In the genomic region with DNA sequence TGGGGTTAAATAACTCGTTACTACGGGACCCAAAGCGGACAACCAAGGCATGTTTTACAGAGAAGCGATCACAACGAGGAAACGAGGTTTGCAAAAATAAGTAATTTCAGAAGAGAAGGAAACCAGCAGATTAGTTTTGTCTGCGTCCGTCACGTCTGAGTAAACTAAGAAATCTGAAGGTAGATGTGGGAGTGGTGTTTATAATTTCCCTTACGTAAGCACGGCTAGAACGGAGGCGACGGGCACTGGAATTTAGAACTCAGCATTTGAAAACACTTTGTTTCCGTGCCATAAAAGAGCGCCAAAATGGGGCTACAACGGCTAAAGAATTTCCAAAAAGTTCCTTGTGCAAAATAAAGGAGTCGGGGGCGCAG, we compare ENCODE assay signal across 8 cellular contexts. TPM values are rescaled to one million over a fixed set of nuclear protein-coding genes. Genes with fewer than 3 reads are reported as not detected.
DNase-seq lines count a peak whose midpoint lies in the region; ATAC-seq and TF ChIP-seq lines count a peak whose summit lies in the region.

No MANE protein-coding gene starts in this region.

- BruUV-seq in PC-3 (replicated peaks; lab: Mats Ljungman, UMichigan) = TSS peak; percentile 71

- peak overlapping the region; percentile 88 for H3K4me2 ChIP-seq in PC-3 (ENCODE audit: low read length)

- no peaks in the 10 kb centered on the region for H4K20me1 ChIP-seq in PC-3 (ENCODE audit: low read length)

- TF ChIP-seq CTCF in AG04449 (IDR thresholded peaks at IDR 0.05; ENCODE audit: insufficient read depth, low read length, missing control alignments) (no peak), PC-3 (conservative IDR thresholded peaks at IDR 0.05; ENCODE audit: low read depth, low read length) (no peak)

- H3K4me3 ChIP-seq in AG04449 (ENCODE audit: low read depth, low read length) (peak overlapping the region; percentile 99), PC-3 (ENCODE audit: low read length) (peak overlapping the region; percentile 83), iPS-20b (ENCODE audit: low read length) (peak overlapping the region; percentile 90)

- ATAC-seq in GM19395 (IDR thresholded peaks at IDR 0.05; ENCODE audit: unreplicated experiment) (peak; percentile 6), PC-3 (no peak), HG02870 (IDR thresholded peaks at IDR 0.05; ENCODE audit: unreplicated experiment) (no peak)

- H3K36me3 ChIP-seq in PC-3 (ENCODE audit: low read depth, low read length) = no peaks in the 10 kb centered on the region
- H3K36me3 ChIP-seq in iPS-20b (ENCODE audit: insufficient read depth, low read depth, low read length) = peaks cover 25% of the 10 kb centered on the region; the same call in 1 of the 2 replicates

- POLR2A ChIA-PET in AG04449 (lab: Yijun Ruan, JAX) = interaction anchor here (0.5 kb wide), 1 partner anchor 469 kb away, joined by 3 read pairs; no protein-coding TSS in a partner anchor
- POLR2A ChIA-PET in PC-3 (lab: Charles Lee; ENCODE audit: unreplicated experiment) = interaction anchor here (0.6 kb wide), 1 partner anchor 544 kb away, joined by 4 read pairs; no protein-coding TSS in a partner anchor

- intact Hi-C loops in PC-3 (cut with micrococcal nuclease) = loop anchor here (2.0 to 5.0 kb wide), 6 partner anchors 41 to 357 kb away; partner anchors contain the start of genes GLCCI1 and MIOS

- H3K79me2 ChIP-seq in PC-3 (ENCODE audit: low read length) = peaks cover 45% of the 10 kb centered on the region

- H3K9me2 ChIP-seq in PC-3 (replicated peaks; ENCODE audit: low read length) = no peaks in the 10 kb centered on the region

- DNase-seq in AG04449 (ENCODE audit: low read depth, low spot score) (no peak), PC-3 (peak; percentile 22), SHP77 treated with DMSO at 0.1 percent for 48 hours (lab: John Stamatoyannopoulos, UW) (no peak)
- DNase-seq in stimulated activated CD4-positive, alpha-beta T cell treated with anti-CD3 and anti-CD28 coated beads, Interleukin-15, amount 100 ng/mL, for 48 hours (ENCODE audit: low read depth in 2 of 2) = peak; percentile 28 to 40

- H3F3A ChIP-seq in PC-3 (ENCODE audit: low read length, unreplicated experiment) = no peaks in the 10 kb centered on the region

- H3K27ac ChIP-seq in PC-3 (ENCODE audit: low read length) (peak overlapping the region; percentile 22), angular gyrus (ENCODE audit: low read depth, low read length) (peak overlapping the region; percentile 70), iPS-20b (ENCODE audit: low read length) (peak overlapping the region; percentile 80)

- H3K27me3 ChIP-seq in PC-3 (ENCODE audit: low read length) (no peaks in the 10 kb centered on the region), iPS-20b (ENCODE audit: insufficient read depth, low read length) (no peaks in the 10 kb centered on the region)

- H3K9me3 ChIP-seq in PC-3 (ENCODE audit: low read length) (no peaks in the 10 kb centered on the region), iPS-20b (ENCODE audit: insufficient read depth, low read depth, low read length) (no peaks in the 10 kb centered on the region)

- CTCF ChIA-PET in AG04449 (lab: Yijun Ruan, JAX) = interaction anchor here (0.8 to 2.3 kb wide), 5 partner anchors 11 to 582 kb away, joined by 3 to 8 read pairs (median 3); no protein-coding TSS in a partner anchor
- CTCF ChIA-PET in PC-3 (lab: Charles Lee) = interaction anchor here (0.6 kb wide), 1 partner anchor 550 kb away, joined by 3 read pairs; no protein-coding TSS in a partner anchor

- H3K4me1 ChIP-seq in PC-3 (ENCODE audit: insufficient read depth, low read length) (peaks cover 20% of the 10 kb centered on the region; the same call in 1 of the 2 replicates), iPS-20b (ENCODE audit: insufficient read depth, low read length) (peaks cover 9% of the 10 kb centered on the region; the same call in 1 of the 2 replicates)

- peak overlapping the region; percentile 83 for H3K9ac ChIP-seq in PC-3 (ENCODE audit: low read length)
- peak overlapping the region; percentile 95 for H3K9ac ChIP-seq in iPS-20b (ENCODE audit: low read depth, low read length)

- H2AFZ ChIP-seq in PC-3 (ENCODE audit: low read length) = peak overlapping the region; percentile 82

RNA-seq across cellular contexts. Expression of gene UMAD1, which starts 0.7 kb away (rescaled TPM):
- total RNA-seq in PC-3 (2014; rRNA removed) = 6.0 and 8.9 TPM in 2 replicates

Comparison
In these comparisons a context has a peak if more than half of its experiments do, and no peak if none do; other contexts are left out.
1. DNase-seq: peak in PC-3 (single experiment) and stimulated activated CD4-positive, alpha-beta T cell treated with anti-CD3 and anti-CD28 coated beads, Interleukin-15, amount 100 ng/mL, for 48 hours (2 of 2); none in AG04449 (single experiment) and SHP77 treated with DMSO at 0.1 percent for 48 hours (single experiment).
2. H3K27ac ChIP-seq: peak in every context shown above with its lines; median percentile 80 in iPS-20b; 70 in angular gyrus; 22 in PC-3.
3. Peak in every context shown above with its lines, with median percentiles within 50 percentile points of each other: H3K4me3 ChIP-seq.